Comparison of ENCODE assay signal across 22 cellular contexts in genomic region chr14:99391671-99392070, GRCh38.
DNase-seq lines count a peak whose midpoint lies in the region; TF ChIP-seq lines count a peak whose summit lies in the region.
"Had no signal": no experiment of that assay in that cellular context is flagged by ENCODE, and none has a peak within 500 bp of the region (broad histone marks: within the 10 kb centered on the region; RNA-seq: fewer than 3 reads in every experiment).

No MANE protein-coding gene starts in this region.

- intact Hi-C loops in tibial artery (cut with DNase I; ENCODE audit: low total_unique reads), result loop anchor here (2.0 kb wide), 1 partner anchor 23 kb away; no protein-coding TSS in a partner anchor
- intact Hi-C loops in spleen (cut with DNase I; ENCODE audit: low total_unique reads), result no loop called here

- no peak overlapping the region for H2AFZ ChIP-seq in fibroblast of lung (ENCODE audit: low read length)
- H2AFZ ChIP-seq in smooth muscle cell (ENCODE audit: low read depth), result no peak overlapping the region

- H4K20me1 ChIP-seq in fibroblast of lung (ENCODE audit: control insufficient read depth, extremely low read depth, insufficient read depth, low read length) (no peaks in the 10 kb centered on the region), smooth muscle cell (ENCODE audit: low read depth) (no peaks in the 10 kb centered on the region)

- H3K9ac ChIP-seq in fibroblast of lung (ENCODE audit: insufficient read depth, low read length) (no peak overlapping the region), smooth muscle cell (ENCODE audit: low read depth) (peak overlapping the region; percentile 19)
- H3K9ac ChIP-seq: BLaER1, SK-N-SH had no signal

- H3K36me3 ChIP-seq in fibroblast of lung (ENCODE audit: control insufficient read depth, insufficient read depth, low read length) (no peaks in the 10 kb centered on the region), smooth muscle cell (ENCODE audit: low read depth) (no peaks in the 10 kb centered on the region), tibial artery (peaks cover 5 to 19% (median 16%) of the 10 kb centered on the region in 3 donors), spleen (peaks cover 0 to 31% (median 2%) of the 10 kb centered on the region in 6 donors)

- TF ChIP-seq POLR2A in spleen (IDR thresholded peaks at IDR 0.05), result no peak

- no peaks in the 10 kb centered on the region for H3K79me2 ChIP-seq in fibroblast of lung (ENCODE audit: control insufficient read depth, insufficient read depth, low read length)
- H3K79me2 ChIP-seq in smooth muscle cell (ENCODE audit: low read depth), result no peaks in the 10 kb centered on the region

- H3K27me3 ChIP-seq in fibroblast of lung (ENCODE audit: control insufficient read depth, insufficient read depth, low read length) (no peaks in the 10 kb centered on the region), smooth muscle cell (ENCODE audit: low read depth) (no peaks in the 10 kb centered on the region), tibial artery (peaks cover 0 to 4% of the 10 kb centered on the region in 2 donors), spleen (replicated peaks in 1 of 7) (peaks cover 0 to 2% (median 0%) of the 10 kb centered on the region in 7 donors)
- H3K27me3 ChIP-seq: BLaER1, upper lobe of left lung had no signal

- 25% methylated on average over 13 of the region's 13 CpGs for WGBS in smooth muscle cell (ENCODE audit: low lambda C conversion rate)
- whole genome bisulfite sequencing in spleen, 5 donors, result 70 to 80% (median 72%) methylated on average over 13 of the region's 13 CpGs

- H3K4me3 ChIP-seq in fibroblast of lung (replicated peaks in 1 of 4; ENCODE audit: control extremely low read depth in 1 of 4, insufficient read depth in 1 of 4, low read depth in 3 of 4, low read length in 4 of 4), result no peak overlapping the region
- H3K4me3 ChIP-seq in smooth muscle cell, result no peak overlapping the region
- H3K4me3 ChIP-seq in tibial artery, result no peak overlapping the region
- no peak overlapping the region for H3K4me3 ChIP-seq in spleen
- H3K4me3 ChIP-seq: BLaER1, K562, upper lobe of left lung had no signal

- H3K9me3 ChIP-seq in fibroblast of lung (ENCODE audit: control insufficient read depth, insufficient read depth, low read depth, low read length), result no peaks in the 10 kb centered on the region
- no peaks in the 10 kb centered on the region for H3K9me3 ChIP-seq in smooth muscle cell (replicated peaks; ENCODE audit: low read depth)
- H3K9me3 ChIP-seq in tibial artery, result no peaks in the 10 kb centered on the region
- no peaks in the 10 kb centered on the region for H3K9me3 ChIP-seq in spleen
- H3K9me3 ChIP-seq: BLaER1, SK-N-SH, upper lobe of left lung had no signal

- no peak for TF ChIP-seq CTCF in fibroblast of lung (conservative IDR thresholded peaks at IDR 0.05 in 1 of 2, IDR thresholded peaks at IDR 0.05 in 1 of 2; ENCODE audit: low read depth in 1 of 2, low read length in 2 of 2)
- TF ChIP-seq CTCF in smooth muscle cell (IDR thresholded peaks at IDR 0.05; ENCODE audit: borderline replicate concordance, insufficient read depth, poor library complexity, severe bottlenecking), result no peak
- no peak for TF ChIP-seq CTCF in tibial artery (IDR thresholded peaks at IDR 0.05)
- TF ChIP-seq CTCF in spleen (IDR thresholded peaks at IDR 0.05 in 8 of 11, conservative IDR thresholded peaks at IDR 0.05 in 3 of 11), result no peak

- H3K27ac ChIP-seq in fibroblast of lung (ENCODE audit: insufficient read depth, low read length) (no peak overlapping the region), smooth muscle cell (ENCODE audit: low read depth) (peak overlapping the region; percentile 70), tibial artery (no peak overlapping the region), spleen (no peak overlapping the region)
- H3K27ac ChIP-seq: BLaER1, upper lobe of left lung had no signal

- H3K4me1 ChIP-seq in fibroblast of lung (ENCODE audit: control insufficient read depth, extremely low read depth, insufficient read depth, low read length) (no peaks in the 10 kb centered on the region), smooth muscle cell (ENCODE audit: low read depth) (peaks cover 4% of the 10 kb centered on the region), tibial artery (peaks cover 0 to 4% (median 0%) of the 10 kb centered on the region in 4 donors), spleen (peaks cover 0 to 26% (median 16%) of the 10 kb centered on the region in 6 donors)

- peaks cover 8% of the 10 kb centered on the region for H3F3A ChIP-seq in smooth muscle cell (ENCODE audit: low read depth)

- DNase-seq in NCI-H2227 (lab: John Stamatoyannopoulos, UW; ENCODE audit: unreplicated experiment) (peak; percentile 11), NCI-H2227 treated with DMSO at 0.1 percent for 48 hours (lab: John Stamatoyannopoulos, UW) (no peak), MV-4-11 (lab: John Stamatoyannopoulos, UW) (peak; percentile 37), fibroblast of lung (ENCODE audit: low read depth in 2 of 2) (peak; percentile 27 to 74), smooth muscle cell (lab: John Stamatoyannopoulos, UW; ENCODE audit: unreplicated experiment) (no peak), tibial artery (no peak), NCI-H82 treated with DMSO at 0.1 percent for 48 hours (lab: John Stamatoyannopoulos, UW; ENCODE audit: unreplicated experiment) (no peak), spleen (no peak)
- DNase-seq: 8988T; activated B cell treated with CpG ODN at 0.5 μM for 24 hours; activated CD4-positive, alpha-beta memory T cell treated with anti-CD3 and anti-CD28 coated beads, Interleukin-2, amount 10 ng/mL, durations not matched to agents 7 days and 5 days; activated naive CD4-positive, alpha-beta T cell treated with Interleukin-2 at 50 U/mL for 16 hours; activated T-cell treated with anti-CD3 and anti-CD28 coated beads for 4 hours; amygdala; Calu3; effector CD4-positive, alpha-beta T cell; NCI-H146; SK-N-SH; stimulated activated CD4-positive, alpha-beta T cell treated with anti-CD3 and anti-CD28 coated beads, Interleukin-12 subunit alpha, Interleukin-12 subunit beta, amount 100 ng/mL, for 4 hours had no signal

- no peak overlapping the region for H3K4me2 ChIP-seq in fibroblast of lung (ENCODE audit: extremely low read depth, insufficient read depth, low read length)
- peak overlapping the region; percentile 52 for H3K4me2 ChIP-seq in smooth muscle cell
- H3K4me2 ChIP-seq: BLaER1, SK-N-SH had no signal

Comparison
In these comparisons a context has a peak if more than half of its experiments do, and no peak if none do; other contexts are left out.
1. DNase-seq: peak in NCI-H2227 (single experiment), MV-4-11 (single experiment) and fibroblast of lung (2 of 2); none in NCI-H2227 treated with DMSO at 0.1 percent for 48 hours (single experiment), smooth muscle cell (single experiment), tibial artery (0 of 2), NCI-H82 treated with DMSO at 0.1 percent for 48 hours (single experiment) and spleen (single experiment).